Comparison of ENCODE assay signal across 8 cellular contexts in the genomic region with DNA sequence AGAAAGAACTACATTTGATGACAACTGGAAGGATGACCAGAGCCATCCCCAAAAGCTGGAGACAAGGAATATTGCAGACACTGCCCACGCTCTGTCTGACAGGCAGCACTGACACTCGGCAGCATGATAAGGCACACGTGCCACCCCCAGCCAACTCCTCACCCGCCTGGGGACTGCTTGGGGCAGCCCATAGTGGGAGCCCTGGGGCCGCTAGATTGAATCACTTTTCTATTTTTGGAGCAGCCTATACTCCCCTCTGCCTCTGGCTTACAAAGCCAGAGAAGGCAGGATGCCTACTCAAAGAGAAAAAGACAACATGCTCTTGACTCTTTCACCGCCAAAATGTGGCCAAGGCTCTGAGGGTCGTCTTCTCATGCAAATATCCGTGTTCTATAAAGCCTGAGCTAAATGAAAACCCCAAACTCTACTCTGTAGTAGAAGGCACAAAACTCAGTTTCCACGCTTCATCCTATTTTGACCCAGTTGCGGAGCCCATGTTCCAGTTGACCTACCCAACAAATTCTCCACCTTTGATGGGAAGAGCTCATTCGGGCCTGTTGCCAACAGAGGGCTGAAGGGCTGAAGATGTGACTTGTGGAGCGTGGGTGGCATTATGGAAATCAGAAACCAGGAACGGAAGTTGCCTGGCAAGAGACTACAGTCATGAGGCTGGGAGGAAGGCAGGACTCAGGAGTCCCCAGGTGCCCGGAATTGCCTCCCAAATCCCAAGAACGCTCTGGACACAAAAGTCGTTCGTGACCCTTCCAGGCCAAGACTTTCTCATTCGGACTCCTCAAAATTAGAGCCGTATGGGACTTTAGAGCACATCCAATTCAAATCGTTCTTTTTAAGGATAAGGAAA. TPM values are rescaled to one million over a fixed set of nuclear protein-coding genes. Genes with fewer than 3 reads are reported as not detected.
A peak's percentile ranks its signal among the peaks of the same experiment; 100 is the strongest.
DNase-seq lines count a peak whose midpoint lies in the region; ATAC-seq and TF ChIP-seq lines count a peak whose summit lies in the region.

No MANE protein-coding gene starts in this region.

- peak; percentile 45 to 55 for DNase-seq in NCI-H2081 (lab: John Stamatoyannopoulos, UW)
- no peak for DNase-seq in NCI-H2081 treated with DMSO at 0.1 percent for 48 hours (lab: John Stamatoyannopoulos, UW)
- DNase-seq in SK-N-SH = peak; percentile 36
- no peak for DNase-seq in mammary epithelial cell
- DNase-seq in right lobe of liver = peak in 2 of 3 donors; percentile 48 to 65
- peak; percentile 38 for DNase-seq in stimulated activated CD8-positive, alpha-beta memory T cell treated with anti-CD3 and anti-CD28 coated beads, Interleukin-4, amount 100 ng/mL, for 24 hours (ENCODE audit: low read depth)

- peaks cover 9% of the 10 kb centered on the region for H3F3A ChIP-seq in SK-N-SH (replicated peaks; ENCODE audit: insufficient read depth)

- H3K9ac ChIP-seq in SK-N-SH (peak overlapping the region; percentile 84), mammary epithelial cell (ENCODE audit: insufficient read depth, low read length) (peak overlapping the region; percentile 85)

- CTCF ChIA-PET in SK-N-SH (lab: Yijun Ruan, JAX) = interaction anchor here (1.0 to 3.9 kb wide), 16 partner anchors 8 to 191 kb away, joined by 3 to 18 read pairs (median 4); no protein-coding TSS in a partner anchor
- CTCF ChIA-PET in mammary epithelial cell (lab: Charles Lee; ENCODE audit: low non-redundant PET) = no interaction called here

- H3K36me3 ChIP-seq in SK-N-SH (replicated peaks in 1 of 2; ENCODE audit: control insufficient read depth in 1 of 2, insufficient read depth in 2 of 2, low read length in 1 of 2) (peaks cover 25 to 31% of the 10 kb centered on the region in 2 experiments), mammary epithelial cell (ENCODE audit: insufficient read depth, low read length) (peaks cover 25% of the 10 kb centered on the region), right lobe of liver (peaks cover 2 to 14% (median 4%) of the 10 kb centered on the region in 4 donors)

- no peaks in the 10 kb centered on the region for H3K9me3 ChIP-seq in SK-N-SH
- H3K9me3 ChIP-seq in mammary epithelial cell (replicated peaks; ENCODE audit: insufficient read depth, low read length) = no peaks in the 10 kb centered on the region
- H3K9me3 ChIP-seq in right lobe of liver = no peaks in the 10 kb centered on the region

- H3K27me3 ChIP-seq in SK-N-SH (ENCODE audit: insufficient read depth) (no peaks in the 10 kb centered on the region), mammary epithelial cell (ENCODE audit: insufficient read depth, low read length) (no peaks in the 10 kb centered on the region), right lobe of liver (no peaks in the 10 kb centered on the region)

- TF ChIP-seq EP300 in SK-N-SH (IDR thresholded peaks at IDR 0.05; ENCODE audit: borderline replicate concordance in 1 of 2, low read depth in 1 of 2, low read length in 1 of 2) = no peak

- peaks cover 31% of the 10 kb centered on the region for H4K20me1 ChIP-seq in SK-N-SH (ENCODE audit: insufficient read depth)
- no peaks in the 10 kb centered on the region for H4K20me1 ChIP-seq in mammary epithelial cell (ENCODE audit: insufficient read depth, low read length)

- H3K4me2 ChIP-seq in SK-N-SH (peak overlapping the region; percentile 89), mammary epithelial cell (ENCODE audit: insufficient read depth, low read depth, low read length) (peak overlapping the region; percentile 91)

- 15% methylated on average over 15 of the region's 20 CpGs for WGBS in SK-N-SH (ENCODE audit: low lambda C conversion rate)
- WGBS in mammary epithelial cell (ENCODE audit: low coverage, missing lambda C conversion rate) = 29% methylated on average over 20 of the region's 20 CpGs
- WGBS in right lobe of liver (ENCODE audit: insufficient coverage, low coverage, low lambda C conversion rate, missing lambda C conversion rate) = 12% methylated on average over 18 of the region's 20 CpGs

- no peak for TF ChIP-seq CTCF in SK-N-SH (IDR thresholded peaks at IDR 0.05)
- TF ChIP-seq CTCF in mammary epithelial cell (conservative IDR thresholded peaks at IDR 0.05 in 1 of 2, IDR thresholded peaks at IDR 0.05 in 1 of 2; ENCODE audit: extremely low read depth in 1 of 2, insufficient read depth in 1 of 2, low read depth in 1 of 2, low read length in 2 of 2) = no peak
- TF ChIP-seq CTCF in right lobe of liver (IDR thresholded peaks at IDR 0.05) = no peak

- peak; percentile 40 for ATAC-seq in HG03135 (IDR thresholded peaks at IDR 0.05; ENCODE audit: unreplicated experiment)
- peak in 1 of 4 donors; percentile 39 for ATAC-seq in right lobe of liver
- ATAC-seq in HG02938 (IDR thresholded peaks at IDR 0.05; ENCODE audit: unreplicated experiment) = no peak

- TF ChIP-seq RAD21 in SK-N-SH (IDR thresholded peaks at IDR 0.05; ENCODE audit: low read length) = no peak

- TSS peak; percentile 56 for BruUV-seq in mammary epithelial cell (replicated peaks; lab: Mats Ljungman, UMichigan)

- H3K9me2 ChIP-seq in SK-N-SH = no peaks in the 10 kb centered on the region

- H3K79me2 ChIP-seq in SK-N-SH (ENCODE audit: insufficient read depth) (peaks cover 65% of the 10 kb centered on the region), mammary epithelial cell (ENCODE audit: insufficient read depth, low read length) (peaks cover 91% of the 10 kb centered on the region)

- in situ Hi-C loops in mammary epithelial cell (cut with MboI; ENCODE audit: low sequenced_read_pairs in 2 of 2) = no loop called here

- H2AFZ ChIP-seq in SK-N-SH (ENCODE audit: low read depth) (no peak overlapping the region; the same call in 1 of the 2 replicates), mammary epithelial cell (ENCODE audit: low read depth, low read length) (peak overlapping the region; percentile 96)

- peak overlapping the region; percentile 67 to 87 for H3K4me3 ChIP-seq in SK-N-SH (ENCODE audit: low read depth in 2 of 2, low read length in 1 of 2)
- H3K4me3 ChIP-seq in mammary epithelial cell (replicated peaks in 1 of 3; ENCODE audit: insufficient read depth in 1 of 3, low read depth in 2 of 3, low read length in 3 of 3) = peak overlapping the region; percentile 73 to 93 (median 86)
- peak overlapping the region; percentile 85 to 99 (median 87) for H3K4me3 ChIP-seq in right lobe of liver

- intact Hi-C loops in mammary epithelial cell (cut with micrococcal nuclease) (loop anchor here (2.0 to 5.0 kb wide), 3 partner anchors 19 to 189 kb away; a partner anchor contains a TSS), right lobe of liver (cut with DNase I) (no loop called here)

- peaks cover 10 to 17% of the 10 kb centered on the region in 2 experiments; a peak in 2 of 4 replicates for H3K4me1 ChIP-seq in SK-N-SH (ENCODE audit: control insufficient read depth in 1 of 2, insufficient read depth in 2 of 2, low read depth in 1 of 2, low read length in 1 of 2)
- H3K4me1 ChIP-seq in mammary epithelial cell (ENCODE audit: insufficient read depth, low read length) = peaks cover 38% of the 10 kb centered on the region
- H3K4me1 ChIP-seq in right lobe of liver = peaks cover 0 to 39% (median 9%) of the 10 kb centered on the region in 4 donors

- dilution Hi-C loops in mammary epithelial cell (cut with HindIII; ENCODE audit: low sequenced_read_pairs) = no loop called here

- POLR2A ChIA-PET in SK-N-SH (lab: Yijun Ruan, JAX) = interaction anchor here (1.1 to 2.3 kb wide), 4 partner anchors 9 to 69 kb away, joined by 3 to 14 read pairs (median 6); a partner anchor contains a TSS

- H3K27ac ChIP-seq in SK-N-SH (ENCODE audit: low read depth in 2 of 2, low read length in 1 of 2) = peak overlapping the region; percentile 69 to 83
- H3K27ac ChIP-seq in mammary epithelial cell (ENCODE audit: insufficient read depth, low read depth, low read length) = peak overlapping the region; percentile 68
- peak overlapping the region; percentile 83 to 88 (median 86) for H3K27ac ChIP-seq in right lobe of liver

- TF ChIP-seq POLR2A in right lobe of liver (IDR thresholded peaks at IDR 0.05) = no peak

TF ChIP-seq in SK-N-SH, 30 proteins besides CTCF, POLR2A, EP300 and RAD21 (continues in another document):
- no peak for TF ChIP-seq NRF1 (IDR thresholded peaks at IDR 0.05; ENCODE audit: low read depth, low read length)
- TF ChIP-seq, protein P1, sequence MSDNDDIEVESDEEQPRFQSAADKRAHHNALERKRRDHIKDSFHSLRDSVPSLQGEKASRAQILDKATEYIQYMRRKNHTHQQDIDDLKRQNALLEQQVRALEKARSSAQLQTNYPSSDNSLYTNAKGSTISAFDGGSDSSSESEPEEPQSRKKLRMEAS (IDR thresholded peaks at IDR 0.05; ENCODE audit: low read depth) = peak; percentile 71
- no peak for TF ChIP-seq FOXJ3 (CRISPR knock-in tag; IDR thresholded peaks at IDR 0.05)

RNA-seq across cellular contexts. Expression of a gene that starts 1.1 kb away (rescaled TPM):
- polyA plus RNA-seq in SK-N-SH (2012; rRNA removed) = 21.3 and 28.2 TPM in 2 replicates
- polyA plus RNA-seq in SK-N-SH (2012; cell fraction: cytosol; rRNA removed) = 12.5 and 19.4 TPM in 2 replicates
- polyA plus RNA-seq in SK-N-SH (2012; cell fraction: nucleus; rRNA removed) = 112 and 114 TPM in 2 replicates
- total RNA-seq in mammary epithelial cell = 10 to 100 TPM; 74.5 to 76.7 TPM
- polyA plus RNA-seq in mammary epithelial cell = 25.5 TPM
- polyA minus RNA-seq in mammary epithelial cell = 46.2 TPM
- 10 to 100 TPM; 28.1 to 58.8 (median 48.2) TPM for total RNA-seq in right lobe of liver

RNA-seq across cellular contexts. Expression of a gene that starts 2.6 kb away (rescaled TPM):
- polyA plus RNA-seq in SK-N-SH (2012; rRNA removed) = 4.2 and 4.5 TPM in 2 replicates
- 1.7 and 2.8 TPM in 2 replicates for polyA plus RNA-seq in SK-N-SH (2012; cell fraction: cytosol; rRNA removed)
- polyA plus RNA-seq in SK-N-SH (2012; cell fraction: nucleus; rRNA removed) = 9.6 and 12.8 TPM in 2 replicates
- total RNA-seq in mammary epithelial cell = 10 to 100 TPM in 1 of 2 donors, 1 to 10 TPM in 1; 5.0 to 18.4 TPM
- polyA plus RNA-seq in mammary epithelial cell = 26.2 TPM
- 31.2 TPM for polyA minus RNA-seq in mammary epithelial cell
- total RNA-seq in right lobe of liver = 1 to 10 TPM in 4 of 6 experiments, under 1 TPM in 2; 0.55 to 2.1 (median 1.5) TPM

RNA-seq across cellular contexts. Expression of a gene that starts 14.0 kb away (rescaled TPM):
- 40.5 and 41.7 TPM in 2 replicates for polyA plus RNA-seq in SK-N-SH (2012; rRNA removed)
- 30.1 and 38.0 TPM in 2 replicates for polyA plus RNA-seq in SK-N-SH (2012; cell fraction: cytosol; rRNA removed)
- polyA plus RNA-seq in SK-N-SH (2012; cell fraction: nucleus; rRNA removed) = 37.3 and 39.1 TPM in 2 replicates
- 10 to 100 TPM; 29.7 to 32.1 TPM for total RNA-seq in mammary epithelial cell
- polyA plus RNA-seq in mammary epithelial cell = 16.1 TPM
- 14.0 TPM for polyA minus RNA-seq in mammary epithelial cell
- total RNA-seq in right lobe of liver = 10 to 100 TPM; 34.7 to 72.0 (median 55.7) TPM

RNA-seq across cellular contexts. Expression of a gene that starts 17.6 kb away (rescaled TPM):
- polyA plus RNA-seq in SK-N-SH (2012; rRNA removed) = not detected in 2 replicates
- not detected in 2 replicates for polyA plus RNA-seq in SK-N-SH (2012; cell fraction: cytosol; rRNA removed)
- 0.08 and 0.18 TPM in 2 replicates for polyA plus RNA-seq in SK-N-SH (2012; cell fraction: nucleus; rRNA removed)
- under 1 TPM in 1 of 2 donors, not detected in 1; 0.50 TPM for total RNA-seq in mammary epithelial cell
- not detected for polyA plus RNA-seq in mammary epithelial cell
- polyA minus RNA-seq in mammary epithelial cell = not detected
- not detected for total RNA-seq in right lobe of liver

RNA-seq across cellular contexts. Expression of a gene that starts 33.7 kb away (rescaled TPM):
- polyA plus RNA-seq in SK-N-SH (2012; rRNA removed) (2.4 and 3.5 TPM in 2 replicates), mammary epithelial cell (1.6 TPM)
- polyA plus RNA-seq in SK-N-SH (2012; cell fraction: cytosol; rRNA removed) = 0.69 and 0.88 TPM in 2 replicates
- polyA plus RNA-seq in SK-N-SH (2012; cell fraction: nucleus; rRNA removed) = 30.6 and 40.2 TPM in 2 replicates
- total RNA-seq in mammary epithelial cell (1 to 10 TPM; 2.8 to 7.6 TPM), right lobe of liver (1 to 10 TPM in 3 of 6 experiments, under 1 TPM in 3; 0.43 to 4.0 (median 1.1) TPM)
- polyA minus RNA-seq in mammary epithelial cell = 1.2 TPM

Comparison
In these comparisons a context has a peak if more than half of its experiments do, and no peak if none do; other contexts are left out.
1. DNase-seq: peak in NCI-H2081 (2 of 2), SK-N-SH (single experiment), right lobe of liver (2 of 3) and stimulated activated CD8-positive, alpha-beta memory T cell treated with anti-CD3 and anti-CD28 coated beads, Interleukin-4, amount 100 ng/mL, for 24 hours (single experiment); none in NCI-H2081 treated with DMSO at 0.1 percent for 48 hours (single experiment) and mammary epithelial cell (single experiment).
2. Peak in every context shown above with its lines, with median percentiles within 50 percentile points of each other: H3K27ac ChIP-seq and H3K4me3 ChIP-seq.